ENCODE assay signal across 8 cellular contexts in the genomic region with DNA sequence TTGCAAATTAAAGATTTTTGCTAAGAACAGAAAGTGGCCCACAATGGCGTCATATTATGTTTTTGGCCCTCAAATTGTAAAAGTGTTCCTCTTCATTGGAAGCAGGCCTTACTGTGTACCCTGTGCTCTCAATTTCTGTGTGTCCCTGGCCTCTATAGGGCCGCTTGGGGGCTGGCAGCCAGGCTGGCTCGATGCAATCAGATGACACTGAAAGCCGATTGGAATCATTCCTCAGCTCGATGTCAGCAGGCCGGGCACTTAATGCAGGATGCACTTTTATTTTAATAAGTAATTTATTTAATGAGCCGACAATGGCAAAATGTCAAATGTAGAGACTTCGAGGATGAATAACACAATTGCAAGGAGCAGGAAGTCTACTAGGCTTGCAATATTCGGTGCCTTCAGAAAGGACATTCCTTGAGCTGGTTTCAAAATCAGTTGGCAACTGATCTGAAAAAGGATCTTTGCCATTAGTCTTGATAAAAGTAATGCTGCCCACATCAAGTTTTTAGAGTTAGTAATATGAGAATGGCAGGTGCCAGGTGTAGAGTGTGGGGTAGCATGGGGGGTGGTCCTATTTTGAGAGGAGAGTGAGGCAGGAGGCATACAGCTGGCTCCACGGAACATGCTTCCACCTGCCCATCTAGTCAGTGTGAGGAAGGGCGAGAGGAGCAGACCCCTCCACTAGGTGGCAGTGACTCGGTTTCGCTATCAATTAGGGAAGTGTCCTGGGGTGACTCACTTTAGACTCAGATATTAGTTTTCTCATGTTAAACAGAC.
A peak's percentile ranks its signal among the peaks of the same experiment; 100 is the strongest.
DNase-seq lines count a peak whose midpoint lies in the region; ATAC-seq, FAIRE-seq and TF ChIP-seq lines count a peak whose summit lies in the region.

No MANE protein-coding gene starts in this region.

- TF ChIP-seq CTCF in HL-60 (IDR thresholded peaks at IDR 0.05; ENCODE audit: insufficient read depth, low read length) (peak; percentile 82), RWPE2 (IDR thresholded peaks at IDR 0.05; ENCODE audit: poor library complexity, severe bottlenecking) (peak; percentile 85), cardiac muscle cell (IDR thresholded peaks at IDR 0.05; ENCODE audit: low read depth, low read length) (peak; percentile 73)

- H3K27ac ChIP-seq in HL-60 (replicated peaks): no peak overlapping the region
- no peak overlapping the region for H3K27ac ChIP-seq in RWPE2 (ENCODE audit: poor library complexity, severe bottlenecking)
- no peak overlapping the region for H3K27ac ChIP-seq in cardiac muscle cell

- H3K36me3 ChIP-seq in RWPE2 (ENCODE audit: low read depth) (no peaks in the 10 kb centered on the region), cardiac muscle cell (no peaks in the 10 kb centered on the region)

- DNase-seq in HL-60 (ENCODE audit: low read depth in 1 of 2, low spot score in 1 of 2) (peak; percentile 11 to 77), RWPE2 (ENCODE audit: low spot score) (peak; percentile 61), cardiac muscle cell (ENCODE audit: low read depth in 1 of 2, low spot score in 1 of 2) (peak; percentile 56 to 59), GF-D8 (lab: John Stamatoyannopoulos, UW) (no peak)
- DNase-seq in activated T-helper 1 cell treated with anti-CD3 and anti-CD28 coated beads, Interleukin-2, amount 50 U/mL, for 16 hours (ENCODE audit: low read depth in 1 of 2, low spot score in 1 of 2): peak; percentile 6 to 14
- DNase-seq in stimulated activated CD4-positive, alpha-beta T cell treated with anti-CD3 and anti-CD28 coated beads, Interleukin-15, amount 100 ng/mL, for 24 hours: peak; percentile 67

- ATAC-seq in GM21526 (IDR thresholded peaks at IDR 0.05; ENCODE audit: low FRiP score, unreplicated experiment) (peak; percentile 100), RWPE2 (ENCODE audit: low read depth) (peak; percentile 100)

- H3K4me3 ChIP-seq in HL-60 (replicated peaks; ENCODE audit: insufficient read depth, low read length): no peak overlapping the region
- H3K4me3 ChIP-seq in RWPE2 (ENCODE audit: severe bottlenecking): peak overlapping the region; percentile 0
- H3K4me3 ChIP-seq in cardiac muscle cell: no peak overlapping the region

- peaks cover 6% of the 10 kb centered on the region for H3K27me3 ChIP-seq in HL-60 (ENCODE audit: insufficient read depth, poor library complexity, severe bottlenecking)
- no peaks in the 10 kb centered on the region for H3K27me3 ChIP-seq in RWPE2 (ENCODE audit: insufficient read depth, poor library complexity, severe bottlenecking)
- H3K27me3 ChIP-seq in cardiac muscle cell: peaks cover 5% of the 10 kb centered on the region

- no peaks in the 10 kb centered on the region for H3K9me3 ChIP-seq in RWPE2 (ENCODE audit: severe bottlenecking)
- no peaks in the 10 kb centered on the region for H3K9me3 ChIP-seq in cardiac muscle cell (ENCODE audit: low read depth)

- H3K4me1 ChIP-seq in RWPE2 (ENCODE audit: insufficient read depth, poor library complexity, severe bottlenecking): peaks cover 9% of the 10 kb centered on the region
- H3K4me1 ChIP-seq in cardiac muscle cell (ENCODE audit: low read depth): no peaks in the 10 kb centered on the region

- FAIRE-seq in G401.6 (lab: Jason Lieb, UNC): peak; percentile 39
